ENCODE assay signal across 8 cellular contexts in genomic region chr7:50069613-50070012, GRCh38. TPM values are rescaled to one million over a fixed set of nuclear protein-coding genes. Genes with fewer than 3 reads are reported as not detected.
DNase-seq lines count a peak whose midpoint lies in the region; ATAC-seq and TF ChIP-seq lines count a peak whose summit lies in the region.

No MANE protein-coding gene starts in this region.

- WGBS in endodermal cell (ENCODE audit: insufficient coverage in 1 of 2, insufficient read length in 1 of 2), 2 experiments: 90 to 92% methylated on average over 6 to 8 of the region's 8 CpGs

- H3K9me3 Mint-ChIP-seq in endodermal cell: peaks cover 54% of the 10 kb centered on the region

- H3K4me3 ChIP-seq in SJSA1 (peak overlapping the region; percentile 32), endodermal cell (ENCODE audit: low read length) (no peak overlapping the region), osteoblast (ENCODE audit: insufficient read depth, low read length) (peak overlapping the region; percentile 67)

- no peaks in the 10 kb centered on the region; the same call in 1 of the 2 replicates for H3K4me1 ChIP-seq in SJSA1 (replicated peaks)
- no peaks in the 10 kb centered on the region for H3K4me1 ChIP-seq in endodermal cell (ENCODE audit: control insufficient read depth, insufficient read depth, low read length)
- peaks cover 4% of the 10 kb centered on the region for H3K4me1 ChIP-seq in osteoblast (ENCODE audit: insufficient read depth, low read length)

- no peaks in the 10 kb centered on the region for H3K27me3 Mint-ChIP-seq in endodermal cell (ENCODE audit: insufficient read depth)

- DNase-seq in activated T-cell treated with anti-CD3 and anti-CD28 coated beads, Interleukin-2, amount 50 U/mL, for 1 hour: peak; percentile 30
- DNase-seq in activated T-cell treated with anti-CD3 and anti-CD28 coated beads for 4 hours (no peak), SJSA1 (ENCODE audit: low read depth in 1 of 2, low spot score in 2 of 2) (no peak), endodermal cell (peak; percentile 56), osteoblast (ENCODE audit: insufficient read length, low spot score, missing footprints) (no peak), NCI-H1092 (lab: John Stamatoyannopoulos, UW) (no peak), DMS153 (lab: John Stamatoyannopoulos, UW) (no peak)

- no peaks in the 10 kb centered on the region for H4K20me1 ChIP-seq in osteoblast (ENCODE audit: insufficient read depth, low read length)

- H3K36me3 Mint-ChIP-seq in endodermal cell (ENCODE audit: low read depth): peaks cover 3% of the 10 kb centered on the region

- H3K36me3 ChIP-seq in SJSA1: no peaks in the 10 kb centered on the region
- no peaks in the 10 kb centered on the region for H3K36me3 ChIP-seq in endodermal cell (ENCODE audit: control insufficient read depth, insufficient read depth, low read length)
- H3K36me3 ChIP-seq in osteoblast (ENCODE audit: insufficient read depth, low read length): no peaks in the 10 kb centered on the region

- no peak overlapping the region for H3K9ac ChIP-seq in endodermal cell (ENCODE audit: extremely low read depth, low read length, poor library complexity, severe bottlenecking)

- H3K27ac Mint-ChIP-seq in endodermal cell: no peak overlapping the region

- H3K79me2 ChIP-seq in osteoblast (ENCODE audit: insufficient read depth, low read length): no peaks in the 10 kb centered on the region

- peaks cover 4% of the 10 kb centered on the region for H3K4me1 Mint-ChIP-seq in endodermal cell

- peak overlapping the region; percentile 64 for H3K4me2 ChIP-seq in osteoblast (ENCODE audit: insufficient read depth, low read length)

- peak overlapping the region; percentile 71 for H2AFZ ChIP-seq in osteoblast (ENCODE audit: low read length)

- H3K4me3 Mint-ChIP-seq in endodermal cell: no peak overlapping the region

- TF ChIP-seq CTCF in endodermal cell (conservative IDR thresholded peaks at IDR 0.05) (no peak), osteoblast (IDR thresholded peaks at IDR 0.05; ENCODE audit: extremely low read depth, low read depth, low read length) (no peak)

- H3K27ac ChIP-seq in SJSA1: no peak overlapping the region
- H3K27ac ChIP-seq in endodermal cell (ENCODE audit: low read depth, low read length): no peak overlapping the region
- H3K27ac ChIP-seq in osteoblast (ENCODE audit: low read depth, low read length): no peak overlapping the region

- H3K27me3 ChIP-seq in SJSA1 (replicated peaks) (no peaks in the 10 kb centered on the region), endodermal cell (ENCODE audit: control insufficient read depth, insufficient read depth, low read length, poor library complexity, severe bottlenecking) (no peaks in the 10 kb centered on the region), osteoblast (ENCODE audit: insufficient read depth, low read length) (no peaks in the 10 kb centered on the region)

- no peaks in the 10 kb centered on the region for H3K9me3 ChIP-seq in SJSA1 (replicated peaks)
- peaks cover 8% of the 10 kb centered on the region for H3K9me3 ChIP-seq in endodermal cell (ENCODE audit: control insufficient read depth, low read length)
- no peaks in the 10 kb centered on the region for H3K9me3 ChIP-seq in osteoblast (ENCODE audit: low read depth, low read length)

- ATAC-seq in HG03045 (IDR thresholded peaks at IDR 0.05; ENCODE audit: unreplicated experiment): peak; percentile 75

RNA-seq across cellular contexts. Expression of gene ZPBP, which starts 23.4 kb away (rescaled TPM):
- not detected in 2 replicates for total RNA-seq in SJSA1 (2014; rRNA removed; shearing (Covaris generic))
- total RNA-seq in endodermal cell: not detected
- polyA plus RNA-seq in endodermal cell (2013, experiment 1 of 2): not detected
- not detected for polyA plus RNA-seq in endodermal cell (2013, experiment 2 of 2)
- not detected in 2 replicates for total RNA-seq in osteoblast

Comparison
In these comparisons a context has a peak if more than half of its experiments do, and no peak if none do; other contexts are left out.
1. DNase-seq: peak in activated T-cell treated with anti-CD3 and anti-CD28 coated beads, Interleukin-2, amount 50 U/mL, for 1 hour (single experiment) and endodermal cell (single experiment); none in activated T-cell treated with anti-CD3 and anti-CD28 coated beads for 4 hours (single experiment), SJSA1 (0 of 2), osteoblast (single experiment), NCI-H1092 (single experiment) and DMS153 (single experiment).